Comparison of ENCODE assay signal across 1 cellular context in the genomic region with DNA sequence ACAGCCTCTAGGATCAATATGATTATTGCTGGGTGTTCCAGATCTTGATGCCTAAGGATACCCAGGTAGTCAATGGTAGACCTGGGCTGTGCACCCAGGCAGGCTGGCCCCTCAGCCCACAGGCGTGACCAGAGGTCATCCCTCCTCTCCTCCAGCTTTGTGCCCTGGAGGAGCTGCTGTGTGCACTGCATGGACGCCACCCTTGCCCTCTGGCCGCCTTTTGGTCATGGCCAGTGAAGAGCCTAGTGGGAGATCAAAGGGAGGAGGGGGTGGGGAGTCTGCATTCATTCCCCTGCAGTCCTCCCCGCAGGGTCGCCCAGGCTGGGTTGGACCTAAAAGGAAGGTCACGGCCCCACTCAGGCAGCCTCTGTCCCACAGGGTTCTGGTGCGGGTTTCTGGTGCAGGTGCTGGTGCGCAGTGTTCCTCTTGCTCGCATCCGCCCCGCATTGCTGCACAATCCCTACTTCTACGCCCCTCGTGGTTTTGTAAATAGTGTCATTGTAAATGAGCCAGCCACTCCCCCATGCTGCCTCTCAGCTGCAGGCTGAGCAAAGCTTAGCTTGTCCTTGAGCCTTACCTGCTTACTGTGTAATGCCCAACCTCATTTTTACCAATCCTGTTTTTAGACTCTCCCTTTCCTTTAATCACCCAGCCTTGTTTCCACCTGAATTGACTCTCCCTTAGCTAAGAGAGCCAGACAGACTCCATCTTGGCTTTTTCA.
TF ChIP-seq lines count a peak whose summit lies in the region.

No MANE protein-coding gene starts in this region.

TF ChIP-seq in HepG2, 621 proteins besides CTCF, POLR2A, EP300 and RAD21 (continues in another document):
- TF ChIP-seq HNRNPUL1 (IDR thresholded peaks at IDR 0.05; ENCODE audit: low read depth, low read length) (no peak), TCF7L2 (IDR thresholded peaks at IDR 0.05; ENCODE audit: low read depth, low read length) (peak; percentile 96), HOXA7 (CRISPR knock-in tag; IDR thresholded peaks at IDR 0.05) (no peak), TAF1 (CRISPR knock-in tag; IDR thresholded peaks at IDR 0.05) (peak; percentile 80), ZNF512B (CRISPR knock-in tag; IDR thresholded peaks at IDR 0.05; ENCODE audit: borderline replicate concordance) (peak; percentile 100), ZSCAN30 (CRISPR knock-in tag; IDR thresholded peaks at IDR 0.05) (peak; percentile 63), ZNF672 (CRISPR knock-in tag; IDR thresholded peaks at IDR 0.05) (no peak), KLF15 (CRISPR knock-in tag; IDR thresholded peaks at IDR 0.05; ENCODE audit: borderline replicate concordance) (no peak), SPEN (CRISPR knock-in tag; IDR thresholded peaks at IDR 0.05; ENCODE audit: low read depth) (peak; percentile 94), ZSCAN21 (CRISPR knock-in tag; IDR thresholded peaks at IDR 0.05; ENCODE audit: borderline replicate concordance) (peak; percentile 99), HNRNPLL (IDR thresholded peaks at IDR 0.05; ENCODE audit: low read depth, low read length, poor library complexity, severe bottlenecking) (peak; percentile 89), SALL1 (CRISPR knock-in tag; IDR thresholded peaks at IDR 0.05) (peak; percentile 99), ZNF496 (CRISPR knock-in tag; IDR thresholded peaks at IDR 0.05; ENCODE audit: insufficient replicate concordance) (no peak), ZNF576 (CRISPR knock-in tag; IDR thresholded peaks at IDR 0.05) (0 out of 2 replicates have a peak, but pooled peaks have one; percentile 56), ZNF570 (CRISPR knock-in tag; IDR thresholded peaks at IDR 0.05; ENCODE audit: borderline replicate concordance) (peak; percentile 87), IKZF1 (IDR thresholded peaks at IDR 0.05) (no peak), TBL1XR1 (IDR thresholded peaks at IDR 0.05; ENCODE audit: borderline replicate concordance, low read length, partially characterized antibody) (peak; percentile 91), JARID2 (CRISPR knock-in tag; IDR thresholded peaks at IDR 0.05; ENCODE audit: insufficient replicate concordance) (peak; percentile 76), ZNF839 (CRISPR knock-in tag; IDR thresholded peaks at IDR 0.05; ENCODE audit: borderline replicate concordance) (peak; percentile 98; the same call in 1 of the 2 replicates), ZBTB2 (CRISPR knock-in tag; IDR thresholded peaks at IDR 0.05; ENCODE audit: low read depth) (no peak), ZNF530 (CRISPR knock-in tag; IDR thresholded peaks at IDR 0.05; ENCODE audit: low read depth) (no peak), WIZ (CRISPR knock-in tag; IDR thresholded peaks at IDR 0.05) (peak; percentile 88), RNF2 (conservative IDR thresholded peaks at IDR 0.05; ENCODE audit: low read depth) (no peak; the same call in 1 of the 2 replicates), PREB (CRISPR knock-in tag; IDR thresholded peaks at IDR 0.05) (no peak), PRPF4 (IDR thresholded peaks at IDR 0.05; ENCODE audit: low read depth, low read length, poor library complexity, severe bottlenecking) (peak; percentile 76), YY1 (IDR thresholded peaks at IDR 0.05; ENCODE audit: insufficient read depth, insufficient replicate concordance, low read depth, low read length) (peak; percentile 68), ZNF24 (IDR thresholded peaks at IDR 0.05) (peak; percentile 80; the same call in 1 of the 2 replicates), ZNF782 (CRISPR knock-in tag; IDR thresholded peaks at IDR 0.05; ENCODE audit: borderline replicate concordance) (peak; percentile 93; the same call in 1 of the 2 replicates), GLI4 (CRISPR knock-in tag; IDR thresholded peaks at IDR 0.05; ENCODE audit: borderline replicate concordance) (peak; percentile 74), CHCHD3 (CRISPR knock-in tag; IDR thresholded peaks at IDR 0.05) (0 out of 2 replicates have a peak, but pooled peaks have one; percentile 56), MAFK (conservative IDR thresholded peaks at IDR 0.05 in 1 of 2, IDR thresholded peaks at IDR 0.05 in 1 of 2; ENCODE audit: low read length in 2 of 2) (peak in 1 of 2 experiments; percentile 55; a peak in 2 of 4 replicates), ZBTB1 (CRISPR knock-in tag; IDR thresholded peaks at IDR 0.05; ENCODE audit: borderline replicate concordance) (peak; percentile 95), KAT7 (CRISPR knock-in tag; IDR thresholded peaks at IDR 0.05; ENCODE audit: borderline replicate concordance) (peak; percentile 84; the same call in 1 of the 2 replicates), GPN1 (CRISPR knock-in tag; IDR thresholded peaks at IDR 0.05; ENCODE audit: borderline replicate concordance) (peak; percentile 61; the same call in 1 of the 2 replicates), MAFG (CRISPR knock-in tag; IDR thresholded peaks at IDR 0.05) (no peak)
- TF ChIP-seq, protein P1, sequence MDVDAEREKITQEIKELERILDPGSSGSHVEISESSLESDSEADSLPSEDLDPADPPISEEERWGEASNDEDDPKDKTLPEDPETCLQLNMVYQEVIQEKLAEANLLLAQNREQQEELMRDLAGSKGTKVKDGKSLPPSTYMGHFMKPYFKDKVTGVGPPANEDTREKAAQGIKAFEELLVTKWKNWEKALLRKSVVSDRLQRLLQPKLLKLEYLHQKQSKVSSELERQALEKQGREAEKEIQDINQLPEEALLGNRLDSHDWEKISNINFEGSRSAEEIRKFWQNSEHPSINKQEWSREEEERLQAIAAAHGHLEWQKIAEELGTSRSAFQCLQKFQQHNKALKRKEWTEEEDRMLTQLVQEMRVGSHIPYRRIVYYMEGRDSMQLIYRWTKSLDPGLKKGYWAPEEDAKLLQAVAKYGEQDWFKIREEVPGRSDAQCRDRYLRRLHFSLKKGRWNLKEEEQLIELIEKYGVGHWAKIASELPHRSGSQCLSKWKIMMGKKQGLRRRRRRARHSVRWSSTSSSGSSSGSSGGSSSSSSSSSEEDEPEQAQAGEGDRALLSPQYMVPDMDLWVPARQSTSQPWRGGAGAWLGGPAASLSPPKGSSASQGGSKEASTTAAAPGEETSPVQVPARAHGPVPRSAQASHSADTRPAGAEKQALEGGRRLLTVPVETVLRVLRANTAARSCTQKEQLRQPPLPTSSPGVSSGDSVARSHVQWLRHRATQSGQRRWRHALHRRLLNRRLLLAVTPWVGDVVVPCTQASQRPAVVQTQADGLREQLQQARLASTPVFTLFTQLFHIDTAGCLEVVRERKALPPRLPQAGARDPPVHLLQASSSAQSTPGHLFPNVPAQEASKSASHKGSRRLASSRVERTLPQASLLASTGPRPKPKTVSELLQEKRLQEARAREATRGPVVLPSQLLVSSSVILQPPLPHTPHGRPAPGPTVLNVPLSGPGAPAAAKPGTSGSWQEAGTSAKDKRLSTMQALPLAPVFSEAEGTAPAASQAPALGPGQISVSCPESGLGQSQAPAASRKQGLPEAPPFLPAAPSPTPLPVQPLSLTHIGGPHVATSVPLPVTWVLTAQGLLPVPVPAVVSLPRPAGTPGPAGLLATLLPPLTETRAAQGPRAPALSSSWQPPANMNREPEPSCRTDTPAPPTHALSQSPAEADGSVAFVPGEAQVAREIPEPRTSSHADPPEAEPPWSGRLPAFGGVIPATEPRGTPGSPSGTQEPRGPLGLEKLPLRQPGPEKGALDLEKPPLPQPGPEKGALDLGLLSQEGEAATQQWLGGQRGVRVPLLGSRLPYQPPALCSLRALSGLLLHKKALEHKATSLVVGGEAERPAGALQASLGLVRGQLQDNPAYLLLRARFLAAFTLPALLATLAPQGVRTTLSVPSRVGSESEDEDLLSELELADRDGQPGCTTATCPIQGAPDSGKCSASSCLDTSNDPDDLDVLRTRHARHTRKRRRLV (CRISPR knock-in tag; IDR thresholded peaks at IDR 0.05), result peak; percentile 98
- TF ChIP-seq, protein P2, sequence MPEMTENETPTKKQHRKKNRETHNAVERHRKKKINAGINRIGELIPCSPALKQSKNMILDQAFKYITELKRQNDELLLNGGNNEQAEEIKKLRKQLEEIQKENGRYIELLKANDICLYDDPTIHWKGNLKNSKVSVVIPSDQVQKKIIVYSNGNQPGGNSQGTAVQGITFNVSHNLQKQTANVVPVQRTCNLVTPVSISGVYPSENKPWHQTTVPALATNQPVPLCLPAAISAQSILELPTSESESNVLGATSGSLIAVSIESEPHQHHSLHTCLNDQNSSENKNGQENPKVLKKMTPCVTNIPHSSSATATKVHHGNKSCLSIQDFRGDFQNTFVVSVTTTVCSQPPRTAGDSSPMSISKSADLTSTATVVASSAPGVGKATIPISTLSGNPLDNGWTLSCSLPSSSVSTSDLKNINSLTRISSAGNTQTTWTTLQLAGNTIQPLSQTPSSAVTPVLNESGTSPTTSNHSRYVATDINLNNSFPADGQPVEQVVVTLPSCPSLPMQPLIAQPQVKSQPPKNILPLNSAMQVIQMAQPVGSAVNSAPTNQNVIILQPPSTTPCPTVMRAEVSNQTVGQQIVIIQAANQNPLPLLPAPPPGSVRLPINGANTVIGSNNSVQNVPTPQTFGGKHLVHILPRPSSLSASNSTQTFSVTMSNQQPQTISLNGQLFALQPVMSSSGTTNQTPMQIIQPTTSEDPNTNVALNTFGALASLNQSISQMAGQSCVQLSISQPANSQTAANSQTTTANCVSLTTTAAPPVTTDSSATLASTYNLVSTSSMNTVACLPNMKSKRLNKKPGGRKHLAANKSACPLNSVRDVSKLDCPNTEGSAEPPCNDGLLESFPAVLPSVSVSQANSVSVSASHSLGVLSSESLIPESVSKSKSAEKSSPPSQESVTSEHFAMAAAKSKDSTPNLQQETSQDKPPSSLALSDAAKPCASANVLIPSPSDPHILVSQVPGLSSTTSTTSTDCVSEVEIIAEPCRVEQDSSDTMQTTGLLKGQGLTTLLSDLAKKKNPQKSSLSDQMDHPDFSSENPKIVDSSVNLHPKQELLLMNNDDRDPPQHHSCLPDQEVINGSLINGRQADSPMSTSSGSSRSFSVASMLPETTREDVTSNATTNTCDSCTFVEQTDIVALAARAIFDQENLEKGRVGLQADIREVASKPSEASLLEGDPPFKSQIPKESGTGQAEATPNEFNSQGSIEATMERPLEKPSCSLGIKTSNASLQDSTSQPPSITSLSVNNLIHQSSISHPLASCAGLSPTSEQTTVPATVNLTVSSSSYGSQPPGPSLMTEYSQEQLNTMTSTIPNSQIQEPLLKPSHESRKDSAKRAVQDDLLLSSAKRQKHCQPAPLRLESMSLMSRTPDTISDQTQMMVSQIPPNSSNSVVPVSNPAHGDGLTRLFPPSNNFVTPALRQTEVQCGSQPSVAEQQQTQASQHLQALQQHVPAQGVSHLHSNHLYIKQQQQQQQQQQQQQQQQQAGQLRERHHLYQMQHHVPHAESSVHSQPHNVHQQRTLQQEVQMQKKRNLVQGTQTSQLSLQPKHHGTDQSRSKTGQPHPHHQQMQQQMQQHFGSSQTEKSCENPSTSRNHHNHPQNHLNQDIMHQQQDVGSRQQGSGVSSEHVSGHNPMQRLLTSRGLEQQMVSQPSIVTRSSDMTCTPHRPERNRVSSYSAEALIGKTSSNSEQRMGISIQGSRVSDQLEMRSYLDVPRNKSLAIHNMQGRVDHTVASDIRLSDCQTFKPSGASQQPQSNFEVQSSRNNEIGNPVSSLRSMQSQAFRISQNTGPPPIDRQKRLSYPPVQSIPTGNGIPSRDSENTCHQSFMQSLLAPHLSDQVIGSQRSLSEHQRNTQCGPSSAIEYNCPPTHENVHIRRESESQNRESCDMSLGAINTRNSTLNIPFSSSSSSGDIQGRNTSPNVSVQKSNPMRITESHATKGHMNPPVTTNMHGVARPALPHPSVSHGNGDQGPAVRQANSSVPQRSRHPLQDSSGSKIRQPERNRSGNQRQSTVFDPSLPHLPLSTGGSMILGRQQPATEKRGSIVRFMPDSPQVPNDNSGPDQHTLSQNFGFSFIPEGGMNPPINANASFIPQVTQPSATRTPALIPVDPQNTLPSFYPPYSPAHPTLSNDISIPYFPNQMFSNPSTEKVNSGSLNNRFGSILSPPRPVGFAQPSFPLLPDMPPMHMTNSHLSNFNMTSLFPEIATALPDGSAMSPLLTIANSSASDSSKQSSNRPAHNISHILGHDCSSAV (CRISPR knock-in tag; IDR thresholded peaks at IDR 0.05; ENCODE audit: borderline replicate concordance), result no peak
- TF ChIP-seq, protein P3, sequence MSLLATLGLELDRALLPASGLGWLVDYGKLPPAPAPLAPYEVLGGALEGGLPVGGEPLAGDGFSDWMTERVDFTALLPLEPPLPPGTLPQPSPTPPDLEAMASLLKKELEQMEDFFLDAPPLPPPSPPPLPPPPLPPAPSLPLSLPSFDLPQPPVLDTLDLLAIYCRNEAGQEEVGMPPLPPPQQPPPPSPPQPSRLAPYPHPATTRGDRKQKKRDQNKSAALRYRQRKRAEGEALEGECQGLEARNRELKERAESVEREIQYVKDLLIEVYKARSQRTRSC (CRISPR knock-in tag; IDR thresholded peaks at IDR 0.05; ENCODE audit: low read depth), result peak; percentile 90
